Comparison of ENCODE assay signal across 21 cellular contexts in the genomic region with DNA sequence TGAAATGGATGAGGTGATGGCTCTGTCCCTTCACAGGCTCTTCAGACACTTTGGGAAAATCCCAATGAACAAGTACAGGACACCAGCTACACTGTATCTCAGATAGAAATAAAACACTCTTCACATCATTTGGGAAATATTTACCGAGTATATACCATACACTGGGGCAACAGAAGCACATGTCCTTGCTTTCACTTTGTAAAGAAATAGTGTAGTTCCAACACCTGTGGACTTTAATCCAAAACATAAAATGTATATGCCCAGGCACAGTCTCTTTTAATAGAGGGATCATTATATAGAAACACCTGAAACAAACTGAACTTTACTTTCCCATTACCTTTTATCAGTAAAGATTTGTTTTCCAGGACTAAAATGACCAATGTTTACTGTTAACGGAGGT. TPM values are rescaled to one million over a fixed set of nuclear protein-coding genes. Genes with fewer than 3 reads are reported as not detected.
DNase-seq lines count a peak whose midpoint lies in the region; ATAC-seq and TF ChIP-seq lines count a peak whose summit lies in the region.
"Had no signal": no experiment of that assay in that cellular context is flagged by ENCODE, and none has a peak within 500 bp of the region (broad histone marks: within the 10 kb centered on the region; RNA-seq: fewer than 3 reads in every experiment).

No MANE protein-coding gene starts in this region.

- peaks cover 20% of the 10 kb centered on the region for H3K4me1 Mint-ChIP-seq in activated CD8-positive, alpha-beta T cell treated with anti-CD3 and anti-CD28 coated beads for 36 hours (ENCODE audit: low read depth)
- H3K4me1 Mint-ChIP-seq in activated CD8-positive, alpha-beta T cell treated with anti-CD3 and anti-CD28 coated beads, Interleukin-2, amount 10 ng/mL, durations not matched to agents 7 days and 5 days (ENCODE audit: low read depth) = peaks cover 4% of the 10 kb centered on the region
- peaks cover 22% of the 10 kb centered on the region for H3K4me1 Mint-ChIP-seq in stimulated activated naive CD8-positive, alpha-beta T cell treated with anti-CD3 and anti-CD28 coated beads, Interleukin-15, Interleukin-2, amounts not matched to agents 100 ng/mL and 50 ng/mL, for 24 hours (ENCODE audit: low read depth)
- peaks cover 23% of the 10 kb centered on the region for H3K4me1 Mint-ChIP-seq in stimulated activated naive CD8-positive, alpha-beta T cell treated with anti-CD3 and anti-CD28 coated beads, Interleukin-15, amount 100 ng/mL, for 72 hours

- no peak for TF ChIP-seq CTCF in activated CD8-positive, alpha-beta T cell treated with anti-CD3 and anti-CD28 coated beads for 36 hours (IDR thresholded peaks at IDR 0.05)

- intact Hi-C loops in activated CD8-positive, alpha-beta T cell treated with anti-CD3 and anti-CD28 coated beads for 36 hours (cut with micrococcal nuclease) = no loop called here

- no peaks in the 10 kb centered on the region for H3K9me3 Mint-ChIP-seq in activated CD8-positive, alpha-beta T cell treated with anti-CD3 and anti-CD28 coated beads for 36 hours
- no peaks in the 10 kb centered on the region for H3K9me3 Mint-ChIP-seq in activated CD8-positive, alpha-beta T cell treated with anti-CD3 and anti-CD28 coated beads, Interleukin-2, amount 10 ng/mL, durations not matched to agents 7 days and 5 days (ENCODE audit: insufficient read depth)
- no peaks in the 10 kb centered on the region for H3K9me3 Mint-ChIP-seq in stimulated activated naive CD8-positive, alpha-beta T cell treated with anti-CD3 and anti-CD28 coated beads, Interleukin-15, Interleukin-2, amounts not matched to agents 100 ng/mL and 50 ng/mL, for 24 hours
- no peaks in the 10 kb centered on the region for H3K9me3 Mint-ChIP-seq in stimulated activated naive CD8-positive, alpha-beta T cell treated with anti-CD3 and anti-CD28 coated beads, Interleukin-15, amount 100 ng/mL, for 72 hours
- H3K9me3 Mint-ChIP-seq: CD14-positive monocyte; CD4-positive, alpha-beta memory T cell; HFFc6 had no signal

- H3K4me3 Mint-ChIP-seq in activated CD8-positive, alpha-beta T cell treated with anti-CD3 and anti-CD28 coated beads for 36 hours = no peak overlapping the region
- no peak overlapping the region for H3K4me3 Mint-ChIP-seq in activated CD8-positive, alpha-beta T cell treated with anti-CD3 and anti-CD28 coated beads, Interleukin-2, amount 10 ng/mL, durations not matched to agents 7 days and 5 days
- H3K4me3 Mint-ChIP-seq in stimulated activated naive CD8-positive, alpha-beta T cell treated with anti-CD3 and anti-CD28 coated beads, Interleukin-15, Interleukin-2, amounts not matched to agents 100 ng/mL and 50 ng/mL, for 24 hours = no peak overlapping the region
- no peak overlapping the region for H3K4me3 Mint-ChIP-seq in stimulated activated naive CD8-positive, alpha-beta T cell treated with anti-CD3 and anti-CD28 coated beads, Interleukin-15, amount 100 ng/mL, for 72 hours
- H3K4me3 Mint-ChIP-seq: CD14-positive monocyte; CD4-positive, alpha-beta memory T cell; HFFc6 had no signal

- peak overlapping the region; percentile 37 for H3K27ac Mint-ChIP-seq in activated CD8-positive, alpha-beta T cell treated with anti-CD3 and anti-CD28 coated beads for 36 hours
- no peak overlapping the region for H3K27ac Mint-ChIP-seq in activated CD8-positive, alpha-beta T cell treated with anti-CD3 and anti-CD28 coated beads, Interleukin-2, amount 10 ng/mL, durations not matched to agents 7 days and 5 days
- peak overlapping the region; percentile 9 for H3K27ac Mint-ChIP-seq in stimulated activated naive CD8-positive, alpha-beta T cell treated with anti-CD3 and anti-CD28 coated beads, Interleukin-15, Interleukin-2, amounts not matched to agents 100 ng/mL and 50 ng/mL, for 24 hours
- no peak overlapping the region for H3K27ac Mint-ChIP-seq in stimulated activated naive CD8-positive, alpha-beta T cell treated with anti-CD3 and anti-CD28 coated beads, Interleukin-15, amount 100 ng/mL, for 72 hours
- H3K27ac Mint-ChIP-seq: CD14-positive monocyte, HFFc6 had no signal

- POLR2A ChIA-PET in activated CD8-positive, alpha-beta T cell treated with anti-CD3 and anti-CD28 coated beads for 36 hours (lab: Charles Lee) = no interaction called here
- POLR2A ChIA-PET in activated CD8-positive, alpha-beta T cell treated with anti-CD3 and anti-CD28 coated beads, Interleukin-2, amount 10 ng/mL, durations not matched to agents 7 days and 5 days (lab: Charles Lee) = no interaction called here

- peaks cover 17% of the 10 kb centered on the region for H3K36me3 Mint-ChIP-seq in activated CD8-positive, alpha-beta T cell treated with anti-CD3 and anti-CD28 coated beads for 36 hours (ENCODE audit: low read depth)
- H3K36me3 Mint-ChIP-seq in activated CD8-positive, alpha-beta T cell treated with anti-CD3 and anti-CD28 coated beads, Interleukin-2, amount 10 ng/mL, durations not matched to agents 7 days and 5 days (ENCODE audit: low read depth) = peaks cover 22% of the 10 kb centered on the region
- peaks cover 23% of the 10 kb centered on the region for H3K36me3 Mint-ChIP-seq in stimulated activated naive CD8-positive, alpha-beta T cell treated with anti-CD3 and anti-CD28 coated beads, Interleukin-15, Interleukin-2, amounts not matched to agents 100 ng/mL and 50 ng/mL, for 24 hours (ENCODE audit: low read depth)

- no peak for ATAC-seq in activated CD8-positive, alpha-beta T cell treated with anti-CD3 and anti-CD28 coated beads for 36 hours
- no peak for ATAC-seq in activated CD8-positive, alpha-beta T cell treated with anti-CD3 and anti-CD28 coated beads, Interleukin-2, amount 10 ng/mL, durations not matched to agents 7 days and 5 days
- no peak for ATAC-seq in stimulated activated naive CD8-positive, alpha-beta T cell treated with anti-CD3 and anti-CD28 coated beads, Interleukin-15, amount 100 ng/mL, for 72 hours
- peak; percentile 9 for ATAC-seq in left lobe of liver
- no peak for ATAC-seq in GM21526 (IDR thresholded peaks at IDR 0.05; ENCODE audit: low FRiP score, unreplicated experiment)
- ATAC-seq: A549 had no signal

- H3K27me3 Mint-ChIP-seq in activated CD8-positive, alpha-beta T cell treated with anti-CD3 and anti-CD28 coated beads for 36 hours = no peaks in the 10 kb centered on the region
- H3K27me3 Mint-ChIP-seq in activated CD8-positive, alpha-beta T cell treated with anti-CD3 and anti-CD28 coated beads, Interleukin-2, amount 10 ng/mL, durations not matched to agents 7 days and 5 days (ENCODE audit: low read depth) = no peaks in the 10 kb centered on the region
- H3K27me3 Mint-ChIP-seq in stimulated activated naive CD8-positive, alpha-beta T cell treated with anti-CD3 and anti-CD28 coated beads, Interleukin-15, Interleukin-2, amounts not matched to agents 100 ng/mL and 50 ng/mL, for 24 hours = no peaks in the 10 kb centered on the region
- no peaks in the 10 kb centered on the region for H3K27me3 Mint-ChIP-seq in stimulated activated naive CD8-positive, alpha-beta T cell treated with anti-CD3 and anti-CD28 coated beads, Interleukin-15, amount 100 ng/mL, for 72 hours
- H3K27me3 Mint-ChIP-seq: CD4-positive, alpha-beta memory T cell had no signal

- DNase-seq in activated CD8-positive, alpha-beta T cell treated with anti-CD3 and anti-CD28 coated beads for 36 hours = no peak
- DNase-seq in activated CD8-positive, alpha-beta T cell treated with anti-CD3 and anti-CD28 coated beads, Interleukin-2, amount 10 ng/mL, durations not matched to agents 7 days and 5 days = no peak
- DNase-seq in stimulated activated naive CD8-positive, alpha-beta T cell treated with anti-CD3 and anti-CD28 coated beads, Interleukin-15, amount 100 ng/mL, for 72 hours = no peak
- DNase-seq in left lobe of liver (ENCODE audit: low spot score) (no peak), NCI-H226 (no peak)
- DNase-seq: 8988T; ACHN; AML-193; BE2C; Calu3; CD4-positive, alpha-beta memory T cell; COR-L47; DMS53; DMS79 treated with DMSO at 0.1 percent for 48 hours; GF-D8; GOT3; HFFc6 had no signal

- CTCF ChIA-PET in activated CD8-positive, alpha-beta T cell treated with anti-CD3 and anti-CD28 coated beads for 36 hours (lab: Charles Lee) = no interaction called here
- CTCF ChIA-PET in activated CD8-positive, alpha-beta T cell treated with anti-CD3 and anti-CD28 coated beads, Interleukin-2, amount 10 ng/mL, durations not matched to agents 7 days and 5 days (lab: Charles Lee) = no interaction called here

RNA-seq across cellular contexts. Expression of a gene that starts 14.0 kb away (rescaled TPM):
- 100 to 1,000 TPM; 277 to 286 TPM for total RNA-seq in activated CD8-positive, alpha-beta T cell treated with anti-CD3 and anti-CD28 coated beads for 36 hours
- 100 to 1,000 TPM; 229 to 234 TPM for total RNA-seq in activated CD8-positive, alpha-beta T cell treated with anti-CD3 and anti-CD28 coated beads, Interleukin-2, amount 10 ng/mL, durations not matched to agents 7 days and 5 days
- total RNA-seq in left lobe of liver = 595 TPM

RNA-seq across cellular contexts. Expression of a gene that starts 58.4 kb away (rescaled TPM):
- 10 to 100 TPM; 48.6 to 49.3 TPM for total RNA-seq in activated CD8-positive, alpha-beta T cell treated with anti-CD3 and anti-CD28 coated beads for 36 hours
- total RNA-seq in activated CD8-positive, alpha-beta T cell treated with anti-CD3 and anti-CD28 coated beads, Interleukin-2, amount 10 ng/mL, durations not matched to agents 7 days and 5 days = 10 to 100 TPM; 53.2 TPM
- 14.2 TPM for total RNA-seq in left lobe of liver

Comparison
In these comparisons a context has a peak if more than half of its experiments do, and no peak if none do; other contexts are left out.
1. H3K27ac Mint-ChIP-seq: peak in activated CD8-positive, alpha-beta T cell treated with anti-CD3 and anti-CD28 coated beads for 36 hours (single experiment) and stimulated activated naive CD8-positive, alpha-beta T cell treated with anti-CD3 and anti-CD28 coated beads, Interleukin-15, Interleukin-2, amounts not matched to agents 100 ng/mL and 50 ng/mL, for 24 hours (single experiment); none in activated CD8-positive, alpha-beta T cell treated with anti-CD3 and anti-CD28 coated beads, Interleukin-2, amount 10 ng/mL, durations not matched to agents 7 days and 5 days (single experiment) and stimulated activated naive CD8-positive, alpha-beta T cell treated with anti-CD3 and anti-CD28 coated beads, Interleukin-15, amount 100 ng/mL, for 72 hours (0 of 2).